ENCODE assay signal across 29 cellular contexts in the genomic region with DNA sequence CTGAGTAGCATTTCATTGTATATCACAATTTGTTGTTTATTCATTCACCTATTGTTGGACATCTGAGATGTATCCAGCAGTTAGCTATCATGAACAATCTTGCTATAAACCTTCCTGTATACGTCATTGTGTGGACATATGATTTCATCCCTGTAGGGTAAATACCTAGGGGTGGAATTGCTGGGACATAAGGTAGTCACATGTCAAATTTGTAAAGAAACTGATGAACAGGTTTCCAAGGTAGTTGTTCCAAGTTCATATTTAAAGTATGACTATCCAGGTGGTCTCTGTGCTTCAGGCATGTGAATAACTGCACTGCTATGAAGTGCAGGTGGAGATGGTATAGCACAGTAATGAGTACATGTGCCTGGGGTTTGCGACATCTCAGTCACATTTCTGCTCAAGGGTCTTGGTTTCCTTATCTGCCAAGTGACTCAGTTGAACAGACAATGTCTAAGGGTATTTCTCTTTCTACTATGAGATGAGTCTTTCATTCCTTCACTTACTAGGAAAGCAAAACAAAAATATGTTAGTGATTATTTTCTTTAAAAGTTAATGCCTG.
"Had no signal": no experiment of that assay in that cellular context is flagged by ENCODE, and none has a peak within 500 bp of the region (broad histone marks: within the 10 kb centered on the region; RNA-seq: fewer than 3 reads in every experiment).

No MANE protein-coding gene starts in this region.

- H3K4me3 ChIP-seq: ascending aorta, body of pancreas, cardiac muscle cell, Peyer's patch had no signal

- H3K27ac ChIP-seq: ascending aorta, body of pancreas, cardiac muscle cell, RWPE1 had no signal

- H3K27me3 Mint-ChIP-seq: activated naive CD8-positive, alpha-beta T cell treated with anti-CD3 and anti-CD28 coated beads, Interleukin-2, amount 50 U/mL, for 24 hours had no signal

- ATAC-seq: activated naive CD4-positive, alpha-beta T cell treated with anti-CD3 and anti-CD28 coated beads, Interleukin-2, amount 50 U/mL, for 72 hours; activated naive CD8-positive, alpha-beta T cell treated with anti-CD3 and anti-CD28 coated beads, Interleukin-2, amount 50 U/mL, for 24 hours; activated T-cell treated with anti-CD3 and anti-CD28 coated beads, Interleukin-2, amount 50 U/mL, for 4 hours had no signal

- H3K4me3 Mint-ChIP-seq: activated B cell treated with CpG ODN at 0.5 μM for 24 hours; activated CD4-positive, alpha-beta T cell treated with anti-CD3 and anti-CD28 coated beads, Interleukin-2, amount 10 ng/mL, durations not matched to agents 24 days and 14 days; activated naive CD8-positive, alpha-beta T cell treated with anti-CD3 and anti-CD28 coated beads, Interleukin-2, amount 50 U/mL, for 24 hours; activated T-cell treated with anti-CD3 and anti-CD28 coated beads, Interleukin-2, amount 50 U/mL, for 4 hours had no signal

- H3K4me1 ChIP-seq: ascending aorta, body of pancreas had no signal

- H3K9me3 ChIP-seq: ascending aorta, body of pancreas, Peyer's patch had no signal

- FAIRE-seq: TTC549 had no signal

- H3K27me3 ChIP-seq: ascending aorta, body of pancreas, cardiac muscle cell, Peyer's patch had no signal

- H3K36me3 ChIP-seq: ascending aorta, cardiac muscle cell, Peyer's patch had no signal

- DNase-seq: activated B cell treated with CpG ODN at 0.5 μM for 24 hours; activated CD4-positive, alpha-beta T cell treated with anti-CD3 and anti-CD28 coated beads for 1 hour; activated CD4-positive, alpha-beta T cell treated with anti-CD3 and anti-CD28 coated beads, Interleukin-2, amount 10 ng/mL, durations not matched to agents 24 days and 14 days; activated CD4-positive, alpha-beta T cell treated with anti-CD3 and anti-CD28 coated beads, Interleukin-2, amount 50 U/mL, for 48 hours; activated CD8-positive, alpha-beta memory T cell treated with anti-CD3 and anti-CD28 coated beads for 24 hours; activated effector memory CD4-positive, alpha-beta T cell treated with anti-CD3 and anti-CD28 coated beads, Interleukin-2, amount 50 U/mL, for 16 hours; activated naive CD4-positive, alpha-beta T cell treated with Interleukin-2 at 50 U/mL for 16 hours; activated naive CD8-positive, alpha-beta T cell treated with anti-CD3 and anti-CD28 coated beads, Interleukin-2, amount 50 U/mL, for 24 hours; activated T-cell treated with anti-CD3 and anti-CD28 coated beads, Interleukin-2, amount 50 U/mL, for 4 hours; amniotic stem cell; body of pancreas; KG1; NCI-H1092; NCI-H1417 treated with DMSO at 0.1 percent for 48 hours; NCI-H1694; NCI-H2029 treated with DMSO at 0.1 percent for 48 hours; NCI-H345; NCI-H510A treated with DMSO at 0.1 percent for 48 hours; NCI-H69; NK-92 treated with Interleukin-12 subunit alpha and Interleukin-12 subunit beta, amount 100 ng/mL, for 24 hours; OCI-M1; Peyer's patch; T-helper 2 cell; T1000 had no signal

- H3K27ac Mint-ChIP-seq: activated B cell treated with CpG ODN at 0.5 μM for 24 hours; activated CD4-positive, alpha-beta T cell treated with anti-CD3 and anti-CD28 coated beads, Interleukin-2, amount 10 ng/mL, durations not matched to agents 24 days and 14 days; activated naive CD4-positive, alpha-beta T cell treated with anti-CD3 and anti-CD28 coated beads, Interleukin-2, amount 50 U/mL, for 72 hours; activated naive CD8-positive, alpha-beta T cell treated with anti-CD3 and anti-CD28 coated beads, Interleukin-2, amount 50 U/mL, for 24 hours had no signal
